19 cellular contexts compared by ENCODE assay signal in genomic region chr12:12191008-12191407, GRCh38.
DNase-seq lines count a peak whose midpoint lies in the region; ATAC-seq, FAIRE-seq and TF ChIP-seq lines count a peak whose summit lies in the region.
"Had no signal": no experiment of that assay in that cellular context is flagged by ENCODE, and none has a peak within 500 bp of the region (broad histone marks: within the 10 kb centered on the region; RNA-seq: fewer than 3 reads in every experiment).

No MANE protein-coding gene starts in this region.

- no peak overlapping the region for H3K27ac ChIP-seq in esophagus squamous epithelium
- H3K27ac ChIP-seq: 22Rv1, SK-N-MC had no signal

- peak; percentile 55 for FAIRE-seq in urothelium cell line (lab: Jason Lieb, UNC)
- FAIRE-seq: GM18507 had no signal

- no peaks in the 10 kb centered on the region for H3K27me3 Mint-ChIP-seq in endothelial cell (ENCODE audit: unreplicated experiment)
- peaks cover 0 to 3% of the 10 kb centered on the region in 2 donors for H3K27me3 Mint-ChIP-seq in stimulated activated naive B cell treated with anti-CD40 and anti-IgM and Interleukin-4, amounts not matched to agents 10 μg/mL and 1 μg/mL and 100 μg/mL, for 72 hours

- no peak for ATAC-seq in HG03139 (IDR thresholded peaks at IDR 0.05; ENCODE audit: unreplicated experiment)
- no peak for ATAC-seq in stimulated activated naive B cell treated with anti-CD40 and anti-IgM and Interleukin-4, amounts not matched to agents 10 μg/mL and 1 μg/mL and 100 μg/mL, for 72 hours (replicated peaks)
- ATAC-seq: CD8-positive, alpha-beta T cell; Panc1; Right ventricle myocardium inferior had no signal

- H3K9me3 Mint-ChIP-seq in endothelial cell (ENCODE audit: unreplicated experiment) = no peaks in the 10 kb centered on the region
- H3K9me3 Mint-ChIP-seq in stimulated activated naive B cell treated with anti-CD40 and anti-IgM and Interleukin-4, amounts not matched to agents 10 μg/mL and 1 μg/mL and 100 μg/mL, for 72 hours = peaks cover 0 to 2% of the 10 kb centered on the region in 2 donors
- H3K9me3 Mint-ChIP-seq: CD8-positive, alpha-beta T cell had no signal

- no peak overlapping the region for H3K4me3 Mint-ChIP-seq in endothelial cell (ENCODE audit: unreplicated experiment)
- no peak overlapping the region for H3K4me3 Mint-ChIP-seq in stimulated activated naive B cell treated with anti-CD40 and anti-IgM and Interleukin-4, amounts not matched to agents 10 μg/mL and 1 μg/mL and 100 μg/mL, for 72 hours
- H3K4me3 Mint-ChIP-seq: CD8-positive, alpha-beta T cell; IgD-negative memory B cell had no signal

- no peaks in the 10 kb centered on the region for H3K4me1 ChIP-seq in esophagus squamous epithelium

- H3K4me1 Mint-ChIP-seq in endothelial cell (ENCODE audit: unreplicated experiment) = peaks cover 58% of the 10 kb centered on the region
- H3K4me1 Mint-ChIP-seq in stimulated activated naive B cell treated with anti-CD40 and anti-IgM and Interleukin-4, amounts not matched to agents 10 μg/mL and 1 μg/mL and 100 μg/mL, for 72 hours = no peaks in the 10 kb centered on the region
- H3K4me1 Mint-ChIP-seq: IgD-negative memory B cell had no signal

- H3K36me3 Mint-ChIP-seq in endothelial cell (ENCODE audit: low read depth, unreplicated experiment) = peaks cover 18% of the 10 kb centered on the region
- no peaks in the 10 kb centered on the region for H3K36me3 Mint-ChIP-seq in stimulated activated naive B cell treated with anti-CD40 and anti-IgM and Interleukin-4, amounts not matched to agents 10 μg/mL and 1 μg/mL and 100 μg/mL, for 72 hours
- H3K36me3 Mint-ChIP-seq: CD8-positive, alpha-beta T cell; IgD-negative memory B cell had no signal

- no peaks in the 10 kb centered on the region for H3K27me3 ChIP-seq in esophagus squamous epithelium

- WGBS in esophagus squamous epithelium, 2 donors = 83 to 96% methylated on average over 4 of the region's 4 CpGs

- no peaks in the 10 kb centered on the region for H3K9me3 ChIP-seq in esophagus squamous epithelium

- TF ChIP-seq POLR2A in esophagus squamous epithelium (IDR thresholded peaks at IDR 0.05) = no peak

- peak overlapping the region; percentile 9 for H3K27ac Mint-ChIP-seq in endothelial cell (ENCODE audit: unreplicated experiment)
- H3K27ac Mint-ChIP-seq in stimulated activated naive B cell treated with anti-CD40 and anti-IgM and Interleukin-4, amounts not matched to agents 10 μg/mL and 1 μg/mL and 100 μg/mL, for 72 hours = no peak overlapping the region
- H3K27ac Mint-ChIP-seq: CD8-positive, alpha-beta T cell had no signal

- no peaks in the 10 kb centered on the region for H3K36me3 ChIP-seq in esophagus squamous epithelium

- TF ChIP-seq CTCF in endothelial cell (IDR thresholded peaks at IDR 0.05; ENCODE audit: unreplicated experiment) = no peak
- no peak for TF ChIP-seq CTCF in esophagus squamous epithelium (IDR thresholded peaks at IDR 0.05)

- H3K4me3 ChIP-seq in esophagus squamous epithelium = no peak overlapping the region
- H3K4me3 ChIP-seq: SK-N-MC had no signal

- peak; percentile 12 for DNase-seq in DMS153 (lab: John Stamatoyannopoulos, UW)
- DNase-seq in DMS153 treated with DMSO at 0.1 percent for 48 hours (lab: John Stamatoyannopoulos, UW; ENCODE audit: unreplicated experiment) = no peak
- DNase-seq in NCI-H2227 (lab: John Stamatoyannopoulos, UW; ENCODE audit: unreplicated experiment) = peak; percentile 41
- DNase-seq in endothelial cell (ENCODE audit: low spot score) = no peak
- no peak for DNase-seq in urothelium cell line (ENCODE audit: low spot score)
- no peak for DNase-seq in esophagus squamous epithelium (lab: John Stamatoyannopoulos, UW)
- no peak for DNase-seq in stimulated activated naive B cell treated with anti-CD40 and anti-IgM and Interleukin-4, amounts not matched to agents 10 μg/mL and 1 μg/mL and 100 μg/mL, for 72 hours
- DNase-seq: CD8-positive, alpha-beta T cell; NCI-H1048; NCI-H1694 treated with DMSO at 0.1 percent for 48 hours; NCI-H526; T-helper 1 cell had no signal

- intact Hi-C loops in esophagus squamous epithelium (cut with DNase I) = no loop called here

Comparison
In these comparisons a context has a peak if more than half of its experiments do, and no peak if none do; other contexts are left out.
1. DNase-seq: peak in DMS153 (single experiment) and NCI-H2227 (single experiment); none in DMS153 treated with DMSO at 0.1 percent for 48 hours (single experiment), endothelial cell (single experiment), urothelium cell line (single experiment), esophagus squamous epithelium (single experiment) and stimulated activated naive B cell treated with anti-CD40 and anti-IgM and Interleukin-4, amounts not matched to agents 10 μg/mL and 1 μg/mL and 100 μg/mL, for 72 hours (single experiment).